In the genomic region with DNA sequence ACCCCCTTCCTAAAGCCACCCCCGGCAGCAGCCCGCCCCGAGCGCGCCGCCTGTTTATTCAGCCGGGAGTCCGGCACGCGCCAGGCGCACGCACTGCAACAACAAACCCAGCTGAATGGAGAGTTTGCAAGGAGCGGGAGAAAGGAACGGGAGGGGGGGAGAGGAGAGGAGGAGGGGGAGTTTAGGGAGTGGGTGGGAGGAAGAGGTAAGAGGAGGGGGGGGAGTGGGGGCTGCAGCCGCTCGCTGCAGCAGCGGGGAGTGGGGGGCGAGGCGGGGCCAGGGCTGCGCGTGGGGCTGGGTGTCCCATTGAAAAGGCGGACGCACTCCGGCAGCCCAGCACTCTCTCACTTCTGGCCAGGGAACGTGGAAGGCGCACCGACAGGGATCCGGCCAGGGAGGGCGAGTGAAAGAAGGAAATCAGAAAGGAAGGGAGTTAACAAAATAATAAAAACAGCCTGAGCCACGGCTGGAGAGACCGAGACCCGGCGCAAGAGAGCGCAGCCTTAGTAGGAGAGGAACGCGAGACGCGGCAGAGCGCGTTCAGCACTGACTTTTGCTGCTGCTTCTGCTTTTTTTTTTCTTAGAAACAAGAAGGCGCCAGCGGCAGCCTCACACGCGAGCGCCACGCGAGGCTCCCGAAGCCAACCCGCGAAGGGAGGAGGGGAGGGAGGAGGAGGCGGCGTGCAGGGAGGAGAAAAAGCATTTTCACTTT, we compare ENCODE assay signal across 10 cellular contexts. TPM values are rescaled to one million over a fixed set of nuclear protein-coding genes. Genes with fewer than 3 reads are reported as not detected.
A peak's percentile ranks its signal among the peaks of the same experiment; 100 is the strongest.
DNase-seq lines count a peak whose midpoint lies in the region; ATAC-seq and TF ChIP-seq lines count a peak whose summit lies in the region.
"Had no signal": no experiment of that assay in that cellular context is flagged by ENCODE, and none has a peak within 500 bp of the region (broad histone marks: within the 10 kb centered on the region; RNA-seq: fewer than 3 reads in every experiment).

A gene (plus strand): TSS at position 336 of the 712 bp plus-strand sequence. CDS start 571 bp downstream, outside the sequence.

- H3K36me3 Mint-ChIP-seq in activated T-cell treated with anti-CD3 and anti-CD28 coated beads, Interleukin-2, amount 50 U/mL, for 24 hours (ENCODE audit: low read depth) = no peaks in the 10 kb centered on the region
- H3K36me3 Mint-ChIP-seq in glutamatergic neuron (ENCODE audit: unreplicated experiment) = no peaks in the 10 kb centered on the region

- TF ChIP-seq CTCF in VCaP (conservative IDR thresholded peaks at IDR 0.05) (no peak), glutamatergic neuron (IDR thresholded peaks at IDR 0.05; ENCODE audit: partially characterized antibody, unreplicated experiment) (no peak), sigmoid colon (IDR thresholded peaks at IDR 0.05) (no peak)

- no peak within 1 kb of the TSS for H3K27ac Mint-ChIP-seq in activated T-cell treated with anti-CD3 and anti-CD28 coated beads, Interleukin-2, amount 50 U/mL, for 24 hours
- H3K27ac Mint-ChIP-seq in glutamatergic neuron (ENCODE audit: unreplicated experiment) = peak within 1 kb of the TSS; percentile 30

- H3K27me3 Mint-ChIP-seq in activated T-cell treated with anti-CD3 and anti-CD28 coated beads, Interleukin-2, amount 50 U/mL, for 24 hours = peaks cover 84% of the 10 kb centered on the region
- peaks cover 38% of the 10 kb centered on the region for H3K27me3 Mint-ChIP-seq in glutamatergic neuron (ENCODE audit: unreplicated experiment)

- intact Hi-C loops in sigmoid colon (cut with DNase I) = no loop called here

- H3K9me3 ChIP-seq in HUES64 (ENCODE audit: insufficient read depth, low read depth, low read length) (no peaks in the 10 kb centered on the region), sigmoid colon (no peaks in the 10 kb centered on the region), HAP-1 (no peaks in the 10 kb centered on the region)

- no peak for TF ChIP-seq EP300 in sigmoid colon (IDR thresholded peaks at IDR 0.05)

- TF ChIP-seq POLR2A in sigmoid colon (IDR thresholded peaks at IDR 0.05) = no peak

- H3K9ac ChIP-seq in HUES64 (ENCODE audit: low read depth, low read length) = no peak within 1 kb of the TSS

- H3K27me3 ChIP-seq in HUES64 (ENCODE audit: insufficient read depth, low read length) = peaks cover 100% of the 10 kb centered on the region
- H3K27me3 ChIP-seq in sigmoid colon = peaks cover 29 to 97% (median 71%) of the 10 kb centered on the region in 3 donors
- peaks cover 32% of the 10 kb centered on the region for H3K27me3 ChIP-seq in HAP-1 (ENCODE audit: low read depth)

- H3K4me3 ChIP-seq in HUES64 (ENCODE audit: low read length) (peak within 1 kb of the TSS; percentile 55), sigmoid colon (peak within 1 kb of the TSS; percentile 10 to 49 (median 45)), HAP-1 (no peak within 1 kb of the TSS)

- in situ Hi-C loops in HAP-1 (cut with MboI; ENCODE audit: low sequenced_read_pairs) = no loop called here

- H3K4me1 ChIP-seq in HUES64 (ENCODE audit: insufficient read depth, low read length) = peaks cover 18% of the 10 kb centered on the region
- peaks cover 0 to 35% (median 34%) of the 10 kb centered on the region in 4 donors for H3K4me1 ChIP-seq in sigmoid colon
- no peaks in the 10 kb centered on the region for H3K4me1 ChIP-seq in HAP-1

- H3K27ac ChIP-seq in HUES64 (ENCODE audit: low read depth, low read length) (no peak within 1 kb of the TSS), VCaP (peak within 1 kb of the TSS; percentile 48), sigmoid colon (no peak within 1 kb of the TSS)

- peak within 1 kb of the TSS; percentile 69 for H3K4me3 Mint-ChIP-seq in activated T-cell treated with anti-CD3 and anti-CD28 coated beads, Interleukin-2, amount 50 U/mL, for 24 hours
- H3K4me3 Mint-ChIP-seq in glutamatergic neuron (ENCODE audit: unreplicated experiment) = peak within 1 kb of the TSS; percentile 96

- under 1% methylated on average over 51 of the region's 52 CpGs for WGBS in HUES64
- 1 to 2% methylated on average over 52 of the region's 52 CpGs for WGBS in sigmoid colon, 2 donors

- H3K9me3 Mint-ChIP-seq in activated T-cell treated with anti-CD3 and anti-CD28 coated beads, Interleukin-2, amount 50 U/mL, for 24 hours = no peaks in the 10 kb centered on the region
- H3K9me3 Mint-ChIP-seq in glutamatergic neuron (ENCODE audit: unreplicated experiment) = peaks cover 14% of the 10 kb centered on the region

- ATAC-seq in activated CD4-positive, CD25-positive, alpha-beta regulatory T cell treated with anti-CD3 and anti-CD28 coated beads, Interleukin-2, amount 50 U/mL, for 24 hours = no peak

- no peaks in the 10 kb centered on the region for H3K36me3 ChIP-seq in HUES64 (ENCODE audit: insufficient read depth, low read length)
- H3K36me3 ChIP-seq in sigmoid colon = no peaks in the 10 kb centered on the region
- no peaks in the 10 kb centered on the region for H3K36me3 ChIP-seq in HAP-1 (replicated peaks)

- DNase-seq in activated T-cell treated with anti-CD3 and anti-CD28 coated beads, Interleukin-2, amount 50 U/mL, for 24 hours = no peak
- DNase-seq in activated T-cell treated with anti-CD3 and anti-CD28 coated beads, Interleukin-2, amount 50 U/mL, for 1 hour = no peak
- DNase-seq in glutamatergic neuron (peak; percentile 55), sigmoid colon (no peak), HAP-1 (ENCODE audit: low spot score in 2 of 2) (no peak)
- DNase-seq: DND-41 had no signal

- peaks cover 43% of the 10 kb centered on the region for H3K4me1 Mint-ChIP-seq in activated T-cell treated with anti-CD3 and anti-CD28 coated beads, Interleukin-2, amount 50 U/mL, for 24 hours (ENCODE audit: low read depth)
- peaks cover 10% of the 10 kb centered on the region for H3K4me1 Mint-ChIP-seq in glutamatergic neuron (ENCODE audit: low read depth, unreplicated experiment)

RNA-seq across cellular contexts. Expression of the gene that starts here (rescaled TPM):
- polyA plus RNA-seq in HUES64 (2013, experiment 1 of 2) = 1.00 TPM
- polyA plus RNA-seq in HUES64 (2013, experiment 2 of 2) = 1.8 TPM
- total RNA-seq in glutamatergic neuron (ENCODE audit: unreplicated experiment) (not detected), sigmoid colon (under 1 TPM in 2 of 4 donors, not detected in 2; under 0.01 to 0.55 TPM)
- polyA plus RNA-seq in sigmoid colon = under 1 TPM in 2 of 3 donors, not detected in 1; 0.09 to 0.60 TPM
- total RNA-seq: subcutaneous adipose tissue had no signal

Comparison
In these comparisons a context has a peak if more than half of its experiments do, and no peak if none do; other contexts are left out.
1. Peak in DNase-seq in glutamatergic neuron; RNA of the gene not detected or under 1 TPM.